19 cellular contexts compared by ENCODE assay signal in genomic region chr4:105369988-105370387, GRCh38.
A peak's percentile ranks its signal among the peaks of the same experiment; 100 is the strongest.
DNase-seq lines count a peak whose midpoint lies in the region; ATAC-seq and TF ChIP-seq lines count a peak whose summit lies in the region.
"Had no signal": no experiment of that assay in that cellular context is flagged by ENCODE, and none has a peak within 500 bp of the region (broad histone marks: within the 10 kb centered on the region; RNA-seq: fewer than 3 reads in every experiment).

No MANE protein-coding gene starts in this region.

- no peak overlapping the region for H3K27ac Mint-ChIP-seq in activated CD4-positive, alpha-beta memory T cell treated with anti-CD3 and anti-CD28 coated beads for 36 hours

- H4K20me1 ChIP-seq in PC-3 (ENCODE audit: low read length) = no peaks in the 10 kb centered on the region

- no peak overlapping the region for H3K4me3 Mint-ChIP-seq in activated CD4-positive, alpha-beta memory T cell treated with anti-CD3 and anti-CD28 coated beads for 36 hours

- H3K4me1 Mint-ChIP-seq in activated CD4-positive, alpha-beta memory T cell treated with anti-CD3 and anti-CD28 coated beads for 36 hours (ENCODE audit: low read depth) = no peaks in the 10 kb centered on the region

- POLR2A ChIA-PET in PC-3 (lab: Charles Lee; ENCODE audit: unreplicated experiment) = no interaction called here
- POLR2A ChIA-PET in activated CD4-positive, alpha-beta memory T cell treated with anti-CD3 and anti-CD28 coated beads for 36 hours (lab: Charles Lee) = no interaction called here

- H3K4me3 ChIP-seq in PC-3 (ENCODE audit: low read length) = no peak overlapping the region
- no peak overlapping the region for H3K4me3 ChIP-seq in choroid plexus epithelial cell (ENCODE audit: low read depth, low read length)
- H3K4me3 ChIP-seq: A549, HAP-1 had no signal

- H3K27ac ChIP-seq in PC-3 (ENCODE audit: low read length) = peak overlapping the region; percentile 55
- H3K27ac ChIP-seq: A549 had no signal

- peaks cover 23% of the 10 kb centered on the region for H3K9me3 Mint-ChIP-seq in activated CD4-positive, alpha-beta memory T cell treated with anti-CD3 and anti-CD28 coated beads for 36 hours

- no peaks in the 10 kb centered on the region for H3F3A ChIP-seq in PC-3 (ENCODE audit: low read length, unreplicated experiment)

- no peaks in the 10 kb centered on the region for H3K9me3 ChIP-seq in PC-3 (ENCODE audit: low read length)
- H3K9me3 ChIP-seq: A549, HAP-1 had no signal

- H3K9ac ChIP-seq in PC-3 (ENCODE audit: low read length) = no peak overlapping the region

- intact Hi-C loops in PC-3 (cut with micrococcal nuclease) = no loop called here
- intact Hi-C loops in activated CD4-positive, alpha-beta memory T cell treated with anti-CD3 and anti-CD28 coated beads for 36 hours (cut with micrococcal nuclease) = no loop called here

- peaks cover 46% of the 10 kb centered on the region for H3K36me3 Mint-ChIP-seq in activated CD4-positive, alpha-beta memory T cell treated with anti-CD3 and anti-CD28 coated beads for 36 hours

- no peaks in the 10 kb centered on the region for H3K27me3 Mint-ChIP-seq in activated CD4-positive, alpha-beta memory T cell treated with anti-CD3 and anti-CD28 coated beads for 36 hours

- no TSS peak for BruUV-seq in PC-3 (replicated peaks; lab: Mats Ljungman, UMichigan)

- CTCF ChIA-PET in PC-3 (lab: Charles Lee) = no interaction called here
- CTCF ChIA-PET in activated CD4-positive, alpha-beta memory T cell treated with anti-CD3 and anti-CD28 coated beads for 36 hours (lab: Charles Lee) = no interaction called here

- no peak overlapping the region for H3K4me2 ChIP-seq in PC-3 (ENCODE audit: low read length)
- H3K4me2 ChIP-seq: A549 had no signal

- ATAC-seq in PC-3 = peak; percentile 63
- ATAC-seq: A549 had no signal

- H2AFZ ChIP-seq in PC-3 (ENCODE audit: low read length) = no peak overlapping the region

- H3K4me1 ChIP-seq in PC-3 (ENCODE audit: insufficient read depth, low read length) = peaks cover 7% of the 10 kb centered on the region
- H3K4me1 ChIP-seq: A549, Caco-2, HAP-1 had no signal

- no peak for TF ChIP-seq CTCF in PC-3 (conservative IDR thresholded peaks at IDR 0.05; ENCODE audit: low read depth, low read length)
- no peak for TF ChIP-seq CTCF in choroid plexus epithelial cell (conservative IDR thresholded peaks at IDR 0.05; ENCODE audit: low read depth, low read length)

- DNase-seq in EH (ENCODE audit: low read depth) = peak; percentile 52
- DNase-seq in PC-3 = peak; percentile 33
- peak; percentile 37 for DNase-seq in choroid plexus epithelial cell (ENCODE audit: low read depth)
- DNase-seq in iris pigment epithelial cell (ENCODE audit: low read depth) = peak; percentile 71
- DNase-seq in NOMO-1 treated with DMSO at 0.1 percent for 48 hours (lab: John Stamatoyannopoulos, UW; ENCODE audit: unreplicated experiment) = no peak
- DNase-seq in activated CD4-positive, alpha-beta memory T cell treated with anti-CD3 and anti-CD28 coated beads for 36 hours = no peak
- DNase-seq in SKM-1 (lab: John Stamatoyannopoulos, UW; ENCODE audit: unreplicated experiment) = no peak
- no peak for DNase-seq in NCI-H748 treated with DMSO at 0.1 percent for 48 hours (lab: John Stamatoyannopoulos, UW)
- DNase-seq: Caco-2, DMS153, Karpas-422, MM.1S, NCI-H1105 treated with DMSO at 0.1 percent for 48 hours, NCI-H1694 treated with DMSO at 0.1 percent for 48 hours, NCI-H2107, NCI-H226, NCI-H526 treated with DMSO at 0.1 percent for 48 hours had no signal

- H3K27me3 ChIP-seq in PC-3 (ENCODE audit: low read length) = no peaks in the 10 kb centered on the region

- no peaks in the 10 kb centered on the region for H3K79me2 ChIP-seq in PC-3 (ENCODE audit: low read length)

- no peaks in the 10 kb centered on the region; the same call in none of the 2 replicates for H3K36me3 ChIP-seq in PC-3 (ENCODE audit: low read depth, low read length)
- H3K36me3 ChIP-seq: HAP-1 had no signal

- no peaks in the 10 kb centered on the region for H3K9me2 ChIP-seq in PC-3 (replicated peaks; ENCODE audit: low read length)

Comparison
In these comparisons a context has a peak if more than half of its experiments do, and no peak if none do; other contexts are left out.
1. DNase-seq: peak in EH (single experiment), PC-3 (single experiment), choroid plexus epithelial cell (single experiment) and iris pigment epithelial cell (single experiment); none in NOMO-1 treated with DMSO at 0.1 percent for 48 hours (single experiment), activated CD4-positive, alpha-beta memory T cell treated with anti-CD3 and anti-CD28 coated beads for 36 hours (single experiment), SKM-1 (single experiment) and NCI-H748 treated with DMSO at 0.1 percent for 48 hours (single experiment).